Comparison of ENCODE assay signal across 8 cellular contexts in genomic region chr11:15650105-15650938, GRCh38.
DNase-seq lines count a peak whose midpoint lies in the region; ATAC-seq and TF ChIP-seq lines count a peak whose summit lies in the region.

No MANE protein-coding gene starts in this region.

- H2AFZ ChIP-seq in OCI-LY1 (ENCODE audit: low read length), result no peak overlapping the region

- ATAC-seq in GM21381 (IDR thresholded peaks at IDR 0.05; ENCODE audit: unreplicated experiment), result peak; percentile 99
- ATAC-seq in esophagus mucosa, result peak; percentile 97

- no peaks in the 10 kb centered on the region for H4K20me1 ChIP-seq in OCI-LY1 (ENCODE audit: insufficient read depth, low read length)

- no peaks in the 10 kb centered on the region for H3K27me3 ChIP-seq in OCI-LY1 (ENCODE audit: insufficient read depth, low read length)
- no peaks in the 10 kb centered on the region for H3K27me3 ChIP-seq in muscle layer of duodenum (ENCODE audit: low read depth, low read length)

- H3K4me2 ChIP-seq in OCI-LY1 (ENCODE audit: low read length), result peak overlapping the region; percentile 46

- peak; percentile 77 for TF ChIP-seq CTCF in OCI-LY1 (IDR thresholded peaks at IDR 0.05; ENCODE audit: low read length)

- no peaks in the 10 kb centered on the region for H3K9me3 Mint-ChIP-seq in activated T-cell treated with anti-CD3 and anti-CD28 coated beads, Interleukin-2, amount 50 U/mL, for 24 hours

- no peaks in the 10 kb centered on the region for H3K9me3 ChIP-seq in OCI-LY1 (ENCODE audit: low read length)
- H3K9me3 ChIP-seq in muscle layer of duodenum (ENCODE audit: control insufficient read depth in 1 of 2, low read length in 2 of 2), result no peaks in the 10 kb centered on the region

- no peak overlapping the region for H3K27ac ChIP-seq in OCI-LY1 (ENCODE audit: low read depth, low read length, poor library complexity, severe bottlenecking)
- H3K27ac ChIP-seq in muscle layer of duodenum (ENCODE audit: low read length), result no peak overlapping the region

- no peaks in the 10 kb centered on the region for H3K9me2 ChIP-seq in OCI-LY1 (ENCODE audit: low read depth, low read length)

- no peaks in the 10 kb centered on the region for H3K79me2 ChIP-seq in OCI-LY1 (ENCODE audit: insufficient read depth, low read length)

- H3K27ac Mint-ChIP-seq in activated T-cell treated with anti-CD3 and anti-CD28 coated beads, Interleukin-2, amount 50 U/mL, for 24 hours, result no peak overlapping the region

- H3F3A ChIP-seq in OCI-LY1 (ENCODE audit: insufficient read depth, low read length), result no peaks in the 10 kb centered on the region

- H3K4me1 ChIP-seq in OCI-LY1 (ENCODE audit: insufficient read depth, low read length, severe bottlenecking) (peaks cover 4% of the 10 kb centered on the region), muscle layer of duodenum (ENCODE audit: control insufficient read depth in 1 of 2, insufficient read depth in 2 of 2, low read length in 2 of 2) (peaks cover 7 to 8% of the 10 kb centered on the region in 2 donors)

- H3K36me3 ChIP-seq in OCI-LY1 (ENCODE audit: insufficient read depth, low read length) (no peaks in the 10 kb centered on the region), muscle layer of duodenum (ENCODE audit: control insufficient read depth in 1 of 2, insufficient read depth in 2 of 2, low read length in 2 of 2) (no peaks in the 10 kb centered on the region)

- no peak overlapping the region for H3K4me3 Mint-ChIP-seq in activated T-cell treated with anti-CD3 and anti-CD28 coated beads, Interleukin-2, amount 50 U/mL, for 24 hours

- peaks cover 4% of the 10 kb centered on the region for H3K4me1 Mint-ChIP-seq in activated T-cell treated with anti-CD3 and anti-CD28 coated beads, Interleukin-2, amount 50 U/mL, for 24 hours (ENCODE audit: low read depth)

- peak overlapping the region; percentile 19 for H3K4me3 ChIP-seq in OCI-LY1 (ENCODE audit: low read depth, low read length, poor library complexity, severe bottlenecking)
- H3K4me3 ChIP-seq in muscle layer of duodenum (ENCODE audit: low read depth in 1 of 2, low read length in 2 of 2), result peak overlapping the region; percentile 31 to 58

- no peaks in the 10 kb centered on the region for H3K36me3 Mint-ChIP-seq in activated T-cell treated with anti-CD3 and anti-CD28 coated beads, Interleukin-2, amount 50 U/mL, for 24 hours (ENCODE audit: low read depth)

- peak; percentile 94 for DNase-seq in D341Med (ENCODE audit: low spot score)
- peak; percentile 99 for DNase-seq in HT-29 (ENCODE audit: low spot score)
- DNase-seq in activated T-cell treated with anti-CD3 and anti-CD28 coated beads, Interleukin-2, amount 50 U/mL, for 24 hours, result peak; percentile 84
- DNase-seq in stimulated activated CD8-positive, alpha-beta memory T cell treated with anti-CD3 and anti-CD28 coated beads, Interleukin-7, amount 100 ng/mL, for 1 hour (ENCODE audit: low read depth in 2 of 2), result peak; percentile 2 to 41

- peaks cover 29% of the 10 kb centered on the region for H3K27me3 Mint-ChIP-seq in activated T-cell treated with anti-CD3 and anti-CD28 coated beads, Interleukin-2, amount 50 U/mL, for 24 hours

- no peak overlapping the region for H3K9ac ChIP-seq in OCI-LY1 (ENCODE audit: low read length)

Comparison
In these comparisons a context has a peak if more than half of its experiments do, and no peak if none do; other contexts are left out.
1. DNase-seq: peak in every context shown above with its lines; median percentile 99 in HT-29; 94 in D341Med; 84 in activated T-cell treated with anti-CD3 and anti-CD28 coated beads, Interleukin-2, amount 50 U/mL, for 24 hours; 22 in stimulated activated CD8-positive, alpha-beta memory T cell treated with anti-CD3 and anti-CD28 coated beads, Interleukin-7, amount 100 ng/mL, for 1 hour.